In genomic region chr10:86876748-86877147, GRCh38 we compare ENCODE assay signal across 13 cellular contexts.
A peak's percentile ranks its signal among the peaks of the same experiment; 100 is the strongest.
DNase-seq lines count a peak whose midpoint lies in the region; ATAC-seq and TF ChIP-seq lines count a peak whose summit lies in the region.
"Had no signal": no experiment of that assay in that cellular context is flagged by ENCODE, and none has a peak within 500 bp of the region (broad histone marks: within the 10 kb centered on the region; RNA-seq: fewer than 3 reads in every experiment).

No MANE protein-coding gene starts in this region.

- H4K20me1 ChIP-seq in GM23338 (replicated peaks; ENCODE audit: insufficient read depth) = peaks cover 10% of the 10 kb centered on the region; the same call in 1 of the 2 replicates

- TF ChIP-seq EP300 in sigmoid colon (IDR thresholded peaks at IDR 0.05) = no peak

- peaks cover 2% of the 10 kb centered on the region for H3K27me3 Mint-ChIP-seq in GM23338 (ENCODE audit: insufficient read depth, low read depth, poor library complexity)
- H3K27me3 Mint-ChIP-seq in endodermal cell (ENCODE audit: insufficient read depth) = no peaks in the 10 kb centered on the region
- H3K27me3 Mint-ChIP-seq: memory B cell had no signal

- H3K79me2 ChIP-seq in GM23338 (replicated peaks; ENCODE audit: insufficient read depth) = peaks cover 95% of the 10 kb centered on the region

- H3K27me3 ChIP-seq in GM23338 (ENCODE audit: insufficient read depth) (no peaks in the 10 kb centered on the region), sigmoid colon (no peaks in the 10 kb centered on the region), endodermal cell (ENCODE audit: control insufficient read depth, insufficient read depth, low read length, poor library complexity, severe bottlenecking) (no peaks in the 10 kb centered on the region)
- H3K27me3 ChIP-seq: neutrophil had no signal

- 19 to 50% methylated on average over 2 of the region's 2 CpGs for WGBS in sigmoid colon, 2 donors
- 98 to 100% methylated on average over 2 of the region's 2 CpGs for WGBS in endodermal cell (ENCODE audit: insufficient coverage in 1 of 2, insufficient read length in 1 of 2), 2 experiments

- H3K9ac ChIP-seq in endodermal cell (ENCODE audit: extremely low read depth, low read length, poor library complexity, severe bottlenecking) = no peak overlapping the region

- H3K4me1 Mint-ChIP-seq in GM23338 (peaks cover 39% of the 10 kb centered on the region), endodermal cell (peaks cover 23% of the 10 kb centered on the region)

- TF ChIP-seq POLR2A in sigmoid colon (IDR thresholded peaks at IDR 0.05) = no peak

- H3K4me3 Mint-ChIP-seq in GM23338 (no peak overlapping the region), endodermal cell (no peak overlapping the region)
- H3K4me3 Mint-ChIP-seq: memory B cell had no signal

- no peak overlapping the region for H3K4me2 ChIP-seq in GM23338

- H3K27ac Mint-ChIP-seq in GM23338 = no peak overlapping the region
- H3K27ac Mint-ChIP-seq in endodermal cell = no peak overlapping the region
- H3K27ac Mint-ChIP-seq: memory B cell had no signal

- H3K4me3 ChIP-seq in GM23338 (no peak overlapping the region), sigmoid colon (no peak overlapping the region), endodermal cell (ENCODE audit: low read length) (no peak overlapping the region)

- H3K4me1 ChIP-seq in GM23338 (ENCODE audit: insufficient read depth) (peaks cover 49% of the 10 kb centered on the region), sigmoid colon (peaks cover 0 to 42% (median 32%) of the 10 kb centered on the region in 4 donors), endodermal cell (ENCODE audit: control insufficient read depth, insufficient read depth, low read length) (no peaks in the 10 kb centered on the region)

- no peaks in the 10 kb centered on the region for H3K9me2 ChIP-seq in GM23338 (ENCODE audit: insufficient read depth)

- H3K27ac ChIP-seq in GM23338 (ENCODE audit: low read depth) (0 out of 2 replicates have a peak overlapping the region, but pooled peaks have one; percentile 43), sigmoid colon (peak overlapping the region in 3 of 4 donors; percentile 22 to 40 (median 23)), endodermal cell (ENCODE audit: low read depth, low read length) (no peak overlapping the region)
- H3K27ac ChIP-seq: neutrophil had no signal

- DNase-seq in GM23338 (ENCODE audit: low spot score) = no peak
- peak; percentile 3 for DNase-seq in NCI-H69 (lab: John Stamatoyannopoulos, UW)
- peak; percentile 23 to 73 for DNase-seq in dermis microvascular lymphatic vessel endothelial cell (ENCODE audit: low read depth in 2 of 2)
- DNase-seq in sigmoid colon = no peak
- no peak for DNase-seq in omental fat pad (ENCODE audit: low spot score)
- no peak for DNase-seq in Right ventricle myocardium inferior (ENCODE audit: missing footprints)
- no peak for DNase-seq in endodermal cell
- DNase-seq: activated naive CD4-positive, alpha-beta T cell treated with anti-CD3 and anti-CD28 coated beads, Interleukin-2, amount 50 U/mL, for 16 hours; caudate nucleus; NCI-H2081 had no signal

- H3K36me3 Mint-ChIP-seq in GM23338 (ENCODE audit: low read depth) (peaks cover 28% of the 10 kb centered on the region; the same call in 2 of the 3 replicates), endodermal cell (ENCODE audit: low read depth) (peaks cover 39% of the 10 kb centered on the region)

- peaks cover 4% of the 10 kb centered on the region; the same call in 1 of the 2 replicates for H3F3A ChIP-seq in GM23338 (replicated peaks; ENCODE audit: low read depth)

- TF ChIP-seq CTCF in GM23338 (conservative IDR thresholded peaks at IDR 0.05; ENCODE audit: low read depth in 2 of 2) (no peak), sigmoid colon (IDR thresholded peaks at IDR 0.05) (no peak), omental fat pad (IDR thresholded peaks at IDR 0.05) (no peak), endodermal cell (conservative IDR thresholded peaks at IDR 0.05) (no peak)

- H3K9me3 Mint-ChIP-seq in GM23338 (no peaks in the 10 kb centered on the region), endodermal cell (no peaks in the 10 kb centered on the region)
- H3K9me3 Mint-ChIP-seq: memory B cell had no signal

- no peaks in the 10 kb centered on the region for H3K9me3 ChIP-seq in sigmoid colon
- H3K9me3 ChIP-seq in endodermal cell (ENCODE audit: control insufficient read depth, low read length) = no peaks in the 10 kb centered on the region
- H3K9me3 ChIP-seq: neutrophil had no signal

- ATAC-seq in GM23338 = no peak
- ATAC-seq in omental fat pad (ENCODE audit: low FRiP score) = no peak
- ATAC-seq in Right ventricle myocardium inferior = no peak
- no peak for ATAC-seq in activated CD4-positive, CD25-positive, alpha-beta regulatory T cell treated with anti-CD3 and anti-CD28 coated beads, Interleukin-2, amount 50 U/mL, for 24 hours

- intact Hi-C loops in sigmoid colon (cut with DNase I) (no loop called here), Right ventricle myocardium inferior (cut with DNase I) (no loop called here)

- H2AFZ ChIP-seq in GM23338 = no peak overlapping the region

- H3K36me3 ChIP-seq in GM23338 (ENCODE audit: insufficient read depth) = no peaks in the 10 kb centered on the region; the same call in 1 of the 2 replicates
- peaks cover 0 to 10% (median 0%) of the 10 kb centered on the region in 4 donors for H3K36me3 ChIP-seq in sigmoid colon
- H3K36me3 ChIP-seq in endodermal cell (ENCODE audit: control insufficient read depth, insufficient read depth, low read length) = peaks cover 44% of the 10 kb centered on the region
- H3K36me3 ChIP-seq: neutrophil had no signal

TF ChIP-seq in GM23338, 12 proteins besides CTCF, POLR2A, EP300 and RAD21 (continues in another document):
- TF ChIP-seq ETS1 (IDR thresholded peaks at IDR 0.05) (no peak), ZNF331 (CRISPR knock-in tag; IDR thresholded peaks at IDR 0.05; ENCODE audit: low read depth) (no peak), NANOG (IDR thresholded peaks at IDR 0.05; ENCODE audit: borderline replicate concordance) (no peak), EZH2phosphoT487 (IDR thresholded peaks at IDR 0.05; ENCODE audit: unreplicated experiment) (no peak), EZH2 (IDR thresholded peaks at IDR 0.05; ENCODE audit: low read depth, unreplicated experiment) (no peak)

Comparison
In these comparisons a context has a peak if more than half of its experiments do, and no peak if none do; other contexts are left out.
1. DNase-seq: peak in NCI-H69 (single experiment) and dermis microvascular lymphatic vessel endothelial cell (2 of 2); none in GM23338 (single experiment), sigmoid colon (single experiment), omental fat pad (single experiment), Right ventricle myocardium inferior (single experiment) and endodermal cell (single experiment).